In the genomic region with DNA sequence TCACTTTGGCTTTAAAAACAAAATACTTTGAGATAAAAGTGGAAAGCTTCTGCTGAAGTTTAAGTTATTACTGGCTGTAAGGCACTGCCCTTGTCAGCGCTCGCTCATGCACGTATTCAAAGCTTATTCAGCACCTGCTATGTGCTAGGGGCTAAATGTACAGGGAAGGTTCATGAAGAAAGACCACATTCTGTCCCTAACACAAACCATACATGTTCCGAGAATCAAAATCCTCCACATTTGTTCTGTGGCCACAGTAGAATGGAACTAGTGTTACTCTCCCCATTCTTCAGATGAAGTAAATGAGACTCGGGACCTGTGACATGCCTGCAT, we compare ENCODE assay signal across 22 cellular contexts.
"Had no signal": no experiment of that assay in that cellular context is flagged by ENCODE, and none has a peak within 500 bp of the region (broad histone marks: within the 10 kb centered on the region; RNA-seq: fewer than 3 reads in every experiment).

No MANE protein-coding gene starts in this region.

- H3K4me1 Mint-ChIP-seq: neural progenitor cell had no signal

- H3K27me3 Mint-ChIP-seq: natural killer cell treated with Interleukin-12 subunit alpha and Interleukin-12 subunit beta and Interleukin-15 and Interleukin-18, amount 100 ng/mL, for 72 hours; type B pancreatic cell had no signal

- H3K27me3 ChIP-seq: hepatocyte, neural progenitor cell, ovary, right atrium auricular region, sigmoid colon, suprapubic skin, thyroid gland had no signal

- H3K27ac ChIP-seq: dorsolateral prefrontal cortex, hepatocyte, neural progenitor cell, ovary, right atrium auricular region, sigmoid colon, skin epidermis, suprapubic skin, thyroid gland had no signal

- H3K9me3 ChIP-seq: ovary, right atrium auricular region, sigmoid colon, suprapubic skin, thyroid gland had no signal

- ATAC-seq: left colon; left ventricle myocardium superior; natural killer cell treated with Interleukin-12 subunit alpha and Interleukin-12 subunit beta and Interleukin-15 and Interleukin-18, amount 100 ng/mL, for 72 hours had no signal

- H3K9me3 Mint-ChIP-seq: natural killer cell treated with Interleukin-12 subunit alpha and Interleukin-12 subunit beta and Interleukin-15 and Interleukin-18, amount 100 ng/mL, for 72 hours; neural progenitor cell; type B pancreatic cell had no signal

- H3K4me3 Mint-ChIP-seq: natural killer cell treated with Interleukin-12 subunit alpha and Interleukin-12 subunit beta and Interleukin-15 and Interleukin-18, amount 100 ng/mL, for 72 hours; neural progenitor cell; type B pancreatic cell had no signal

- H3K27ac Mint-ChIP-seq: natural killer cell treated with Interleukin-12 subunit alpha and Interleukin-12 subunit beta and Interleukin-15 and Interleukin-18, amount 100 ng/mL, for 72 hours; neural progenitor cell; type B pancreatic cell had no signal

- DNase-seq: effector CD8-positive, alpha-beta T cell; foreskin melanocyte; head of caudate nucleus; left colon; left ventricle myocardium superior; mesenchymal stem cell; midbrain; nucleus accumbens; ovary; sigmoid colon; stimulated activated CD4-positive, alpha-beta T cell treated with anti-CD3 and anti-CD28 coated beads, Interleukin-2, amount 100 ng/mL, for 24 hours; stimulated activated CD4-positive, alpha-beta T cell treated with anti-CD3 and anti-CD28 coated beads, Interleukin-4, amount 100 ng/mL, for 4 hours; stimulated activated naive CD4-positive, alpha-beta T cell; thyroid gland had no signal
